In the genomic region with DNA sequence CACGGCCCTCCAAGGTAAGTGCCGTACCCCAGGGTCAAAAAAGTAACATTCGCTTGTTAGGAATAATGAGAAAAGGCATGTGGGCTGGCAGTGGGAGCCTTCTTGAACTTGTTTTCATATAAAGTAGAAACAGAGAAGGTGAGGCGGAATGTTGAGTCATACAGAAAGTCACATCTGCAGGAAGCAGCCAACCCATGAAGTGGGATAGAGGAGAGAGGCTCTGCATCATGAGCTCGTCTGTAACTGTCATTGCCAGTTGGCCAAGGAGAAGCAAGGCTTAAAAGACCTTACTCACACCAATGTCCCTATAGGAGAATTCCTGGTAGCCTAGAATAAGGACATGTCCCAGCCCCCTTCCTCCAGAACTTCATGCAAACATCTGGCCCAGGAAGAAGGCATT, we compare ENCODE assay signal across 24 cellular contexts.
DNase-seq lines count a peak whose midpoint lies in the region; ATAC-seq and TF ChIP-seq lines count a peak whose summit lies in the region.
"Had no signal": no experiment of that assay in that cellular context is flagged by ENCODE, and none has a peak within 500 bp of the region (broad histone marks: within the 10 kb centered on the region; RNA-seq: fewer than 3 reads in every experiment).

No MANE protein-coding gene starts in this region.

- H3K9me3 ChIP-seq in stomach = no peaks in the 10 kb centered on the region
- H3K9me3 ChIP-seq: left lung, upper lobe of right lung had no signal

- no peak overlapping the region for H3K27ac Mint-ChIP-seq in activated CD4-positive, alpha-beta T cell treated with anti-CD3 and anti-CD28 coated beads for 36 hours
- no peak overlapping the region for H3K27ac Mint-ChIP-seq in activated naive CD8-positive, alpha-beta T cell treated with anti-CD3 and anti-CD28 coated beads, Interleukin-2, amount 50 U/mL, for 24 hours
- H3K27ac Mint-ChIP-seq: activated CD4-positive, alpha-beta T cell treated with anti-CD3 and anti-CD28 coated beads, Interleukin-2, amount 10 ng/mL, durations not matched to agents 24 days and 14 days; B cell; nephron; progenitor cell of endocrine pancreas; T-cell had no signal

- peaks cover 17% of the 10 kb centered on the region for H3K27me3 Mint-ChIP-seq in activated CD4-positive, alpha-beta T cell treated with anti-CD3 and anti-CD28 coated beads for 36 hours
- peaks cover 7% of the 10 kb centered on the region for H3K27me3 Mint-ChIP-seq in activated naive CD8-positive, alpha-beta T cell treated with anti-CD3 and anti-CD28 coated beads, Interleukin-2, amount 50 U/mL, for 24 hours

- CTCF ChIA-PET in activated CD4-positive, alpha-beta T cell treated with anti-CD3 and anti-CD28 coated beads for 36 hours (lab: Charles Lee) = interaction anchor here (0.7 to 1.1 kb wide), 2 partner anchors 100 to 112 kb away, joined by 3 to 4 read pairs; no protein-coding TSS in a partner anchor

- no peak overlapping the region for H3K4me3 ChIP-seq in stomach
- H3K4me3 ChIP-seq: GM23248, left lung, upper lobe of right lung had no signal

- H3K4me3 Mint-ChIP-seq in activated CD4-positive, alpha-beta T cell treated with anti-CD3 and anti-CD28 coated beads for 36 hours = no peak overlapping the region
- H3K4me3 Mint-ChIP-seq in activated naive CD8-positive, alpha-beta T cell treated with anti-CD3 and anti-CD28 coated beads, Interleukin-2, amount 50 U/mL, for 24 hours = no peak overlapping the region
- H3K4me3 Mint-ChIP-seq: activated CD4-positive, alpha-beta T cell treated with anti-CD3 and anti-CD28 coated beads, Interleukin-2, amount 10 ng/mL, durations not matched to agents 24 days and 14 days; B cell; nephron; T-cell had no signal

- H3K4me1 ChIP-seq in stomach = no peaks in the 10 kb centered on the region
- H3K4me1 ChIP-seq: left lung, upper lobe of right lung had no signal

- TF ChIP-seq CTCF in stomach (IDR thresholded peaks at IDR 0.05) = no peak

- H3K27ac ChIP-seq in stomach = no peak overlapping the region
- H3K27ac ChIP-seq: GM23248, left lung, upper lobe of right lung had no signal

- POLR2A ChIA-PET in activated CD4-positive, alpha-beta T cell treated with anti-CD3 and anti-CD28 coated beads for 36 hours (lab: Charles Lee) = no interaction called here

- TF ChIP-seq POLR2A in stomach (IDR thresholded peaks at IDR 0.05) = no peak

- no peak for DNase-seq in activated CD4-positive, alpha-beta T cell treated with anti-CD3 and anti-CD28 coated beads for 36 hours
- no peak for DNase-seq in activated CD4-positive, alpha-beta T cell treated with anti-CD3 and anti-CD28 coated beads, Interleukin-2, amount 50 U/mL, for 48 hours
- DNase-seq in HT1080 (ENCODE audit: low read depth) = peak; percentile 13
- peak; percentile 10 for DNase-seq in stomach
- no peak for DNase-seq in sciatic nerve (ENCODE audit: low spot score)
- DNase-seq in activated naive CD8-positive, alpha-beta T cell treated with anti-CD3 and anti-CD28 coated beads, Interleukin-2, amount 50 U/mL, for 24 hours = no peak
- DNase-seq: activated CD4-positive, alpha-beta T cell treated with anti-CD3 and anti-CD28 coated beads, Interleukin-2, amount 10 ng/mL, durations not matched to agents 24 days and 14 days; activated CD8-positive, alpha-beta memory T cell treated with anti-CD3 and anti-CD28 coated beads, Interleukin-2, amount 50 U/mL, for 48 hours; COR-L47; EL; GM23248; left lung; midbrain; NCI-H1417 treated with DMSO at 0.1 percent for 48 hours; NCI-H2171; NCI-H526 treated with DMSO at 0.1 percent for 48 hours; SHP77; T-cell; upper lobe of right lung had no signal

- 73 to 82% (median 78%) methylated on average over 5 of the region's 5 CpGs for WGBS in stomach, 5 donors

- intact Hi-C loops in activated CD4-positive, alpha-beta T cell treated with anti-CD3 and anti-CD28 coated beads for 36 hours (cut with DNase I, micrococcal nuclease) = no loop called here
- intact Hi-C loops in stomach (cut with DNase I; ENCODE audit: low total_unique reads) (no loop called here), sciatic nerve (cut with DNase I) (no loop called here)

- H3K36me3 Mint-ChIP-seq in activated CD4-positive, alpha-beta T cell treated with anti-CD3 and anti-CD28 coated beads for 36 hours (ENCODE audit: low read depth) = no peaks in the 10 kb centered on the region
- H3K36me3 Mint-ChIP-seq in activated naive CD8-positive, alpha-beta T cell treated with anti-CD3 and anti-CD28 coated beads, Interleukin-2, amount 50 U/mL, for 24 hours (ENCODE audit: low read depth) = no peaks in the 10 kb centered on the region
- H3K36me3 Mint-ChIP-seq: T-cell had no signal

- TF ChIP-seq EP300 in stomach (IDR thresholded peaks at IDR 0.05) = no peak

- H3K27me3 ChIP-seq in stomach = peaks cover 0 to 11% (median 0%) of the 10 kb centered on the region in 3 donors

- no peaks in the 10 kb centered on the region for H3K4me1 Mint-ChIP-seq in activated CD4-positive, alpha-beta T cell treated with anti-CD3 and anti-CD28 coated beads for 36 hours
- H3K4me1 Mint-ChIP-seq in activated naive CD8-positive, alpha-beta T cell treated with anti-CD3 and anti-CD28 coated beads, Interleukin-2, amount 50 U/mL, for 24 hours = no peaks in the 10 kb centered on the region
- H3K4me1 Mint-ChIP-seq: B cell, T-cell had no signal

- no peaks in the 10 kb centered on the region for H3K36me3 ChIP-seq in stomach
- H3K36me3 ChIP-seq: left lung, upper lobe of right lung had no signal

- no peaks in the 10 kb centered on the region for H3K9me3 Mint-ChIP-seq in activated CD4-positive, alpha-beta T cell treated with anti-CD3 and anti-CD28 coated beads for 36 hours (ENCODE audit: low read depth)
- no peaks in the 10 kb centered on the region for H3K9me3 Mint-ChIP-seq in activated naive CD8-positive, alpha-beta T cell treated with anti-CD3 and anti-CD28 coated beads, Interleukin-2, amount 50 U/mL, for 24 hours
- H3K9me3 Mint-ChIP-seq: activated CD4-positive, alpha-beta T cell treated with anti-CD3 and anti-CD28 coated beads, Interleukin-2, amount 10 ng/mL, durations not matched to agents 24 days and 14 days had no signal

- peak; percentile 57 for ATAC-seq in activated CD4-positive, alpha-beta T cell treated with anti-CD3 and anti-CD28 coated beads for 36 hours
- ATAC-seq in HG02759 (IDR thresholded peaks at IDR 0.05; ENCODE audit: unreplicated experiment) (peak; percentile 47), sciatic nerve (no peak), HG03521 (IDR thresholded peaks at IDR 0.05; ENCODE audit: unreplicated experiment) (no peak)
- ATAC-seq in activated naive CD8-positive, alpha-beta T cell treated with anti-CD3 and anti-CD28 coated beads, Interleukin-2, amount 50 U/mL, for 24 hours = no peak
- ATAC-seq: left lung, T-cell, upper lobe of right lung had no signal

Comparison
In these comparisons a context has a peak if more than half of its experiments do, and no peak if none do; other contexts are left out.
1. ATAC-seq: peak in activated CD4-positive, alpha-beta T cell treated with anti-CD3 and anti-CD28 coated beads for 36 hours (single experiment) and HG02759 (single experiment); none in sciatic nerve (single experiment), HG03521 (single experiment) and activated naive CD8-positive, alpha-beta T cell treated with anti-CD3 and anti-CD28 coated beads, Interleukin-2, amount 50 U/mL, for 24 hours (single experiment).
2. DNase-seq: peak in HT1080 (single experiment) and stomach (single experiment); none in activated CD4-positive, alpha-beta T cell treated with anti-CD3 and anti-CD28 coated beads for 36 hours (single experiment), activated CD4-positive, alpha-beta T cell treated with anti-CD3 and anti-CD28 coated beads, Interleukin-2, amount 50 U/mL, for 48 hours (0 of 2), sciatic nerve (single experiment) and activated naive CD8-positive, alpha-beta T cell treated with anti-CD3 and anti-CD28 coated beads, Interleukin-2, amount 50 U/mL, for 24 hours (single experiment).